In genomic region chr12:106950591-106950990, GRCh38 we compare ENCODE assay signal across 25 cellular contexts.
DNase-seq lines count a peak whose midpoint lies in the region.
"Had no signal": no experiment of that assay in that cellular context is flagged by ENCODE, and none has a peak within 500 bp of the region (broad histone marks: within the 10 kb centered on the region; RNA-seq: fewer than 3 reads in every experiment).

No MANE protein-coding gene starts in this region.

- H3K4me1 ChIP-seq in HAP-1: peaks cover 27% of the 10 kb centered on the region
- H3K4me1 ChIP-seq: BE2C, Caco-2 had no signal

- no peaks in the 10 kb centered on the region for H3K36me3 ChIP-seq in HAP-1 (replicated peaks)
- H3K36me3 ChIP-seq: BE2C; BLaER1; BLaER1 treated with 17β-estradiol and CSF1 and Interleukin-3, amounts not matched to agents 10 nM and 100 nM had no signal

- H3K9me3 ChIP-seq in HAP-1: no peaks in the 10 kb centered on the region

- H3K27me3 ChIP-seq in HAP-1 (ENCODE audit: low read depth): no peaks in the 10 kb centered on the region
- H3K27me3 ChIP-seq: BE2C; BLaER1; BLaER1 treated with 17β-estradiol and CSF1 and Interleukin-3, amounts not matched to agents 10 nM and 100 nM had no signal

- peak; percentile 52 to 54 for DNase-seq in HAP-1 (ENCODE audit: low spot score in 2 of 2)
- no peak for DNase-seq in activated T-cell treated with anti-CD3 and anti-CD28 coated beads, Interleukin-2, amount 50 U/mL, for 1 hour
- DNase-seq: 8988T; ACHN; AML-193; BE2C; C1 segment of cervical spinal cord; Caco-2; Calu3; CD4-positive, alpha-beta memory T cell; CD4-positive, alpha-beta T cell; CD4-positive, CD25-positive, alpha-beta regulatory T cell; CD8-positive, alpha-beta memory T cell; CD8-positive, alpha-beta T cell; COR-L47; DMS 273 treated with DMSO at 0.1 percent for 48 hours; DMS153; DMS53; DMS79; DMS79 treated with DMSO at 0.1 percent for 48 hours; DND-41; EL had no signal

- in situ Hi-C loops in HAP-1 (cut with MboI; ENCODE audit: low sequenced_read_pairs): no loop called here

- no peak overlapping the region for H3K4me3 ChIP-seq in HAP-1
- H3K4me3 ChIP-seq: A549; BLaER1; BLaER1 treated with 17β-estradiol and CSF1 and Interleukin-3, amounts not matched to agents 10 nM and 100 nM had no signal
